Comparison of ENCODE assay signal across 15 cellular contexts in genomic region chr1:101846820-101847219, GRCh38.
DNase-seq lines count a peak whose midpoint lies in the region; ATAC-seq and TF ChIP-seq lines count a peak whose summit lies in the region.
"Had no signal": no experiment of that assay in that cellular context is flagged by ENCODE, and none has a peak within 500 bp of the region (broad histone marks: within the 10 kb centered on the region; RNA-seq: fewer than 3 reads in every experiment).

No MANE protein-coding gene starts in this region.

- H3K9me3 ChIP-seq in ES-I3 (ENCODE audit: control insufficient read depth, insufficient read depth, low read length) (no peaks in the 10 kb centered on the region), neural cell (ENCODE audit: low read length) (no peaks in the 10 kb centered on the region)
- H3K9me3 ChIP-seq: Caco-2, colonic mucosa had no signal

- no peaks in the 10 kb centered on the region for H4K20me1 ChIP-seq in neural cell (ENCODE audit: insufficient read depth)

- H3K9ac ChIP-seq in ES-I3 (ENCODE audit: low read depth, low read length) (peak overlapping the region; percentile 41; the same call in 1 of the 2 replicates), neural cell (ENCODE audit: low read length) (no peak overlapping the region)

- peak; percentile 56 for DNase-seq in NCI-H446 treated with DMSO at 0.1 percent for 48 hours (lab: John Stamatoyannopoulos, UW)
- DNase-seq in epithelial cell of esophagus (ENCODE audit: low read depth), result peak; percentile 2
- DNase-seq in activated naive CD4-positive, alpha-beta T cell treated with anti-CD3 and anti-CD28 coated beads, Interleukin-2, amount 10 ng/mL, durations not matched to agents 7 days and 5 days, result no peak
- no peak for DNase-seq in OCI-M1 (lab: John Stamatoyannopoulos, UW)
- DNase-seq in A172 (ENCODE audit: low spot score), result no peak
- DNase-seq: activated CD4-positive, alpha-beta memory T cell treated with anti-CD3 and anti-CD28 coated beads for 36 hours; Caco-2; colonic mucosa; hypothalamus; NCI-H187 treated with DMSO at 0.1 percent for 48 hours had no signal

- H3K9me2 ChIP-seq in neural cell (ENCODE audit: insufficient read depth, low read length), result no peaks in the 10 kb centered on the region

- no peak overlapping the region for H2AFZ ChIP-seq in neural cell (ENCODE audit: low read depth, low read length)

- H3K9me3 Mint-ChIP-seq in activated naive CD4-positive, alpha-beta T cell treated with anti-CD3 and anti-CD28 coated beads, Interleukin-2, amount 10 ng/mL, durations not matched to agents 7 days and 5 days, result no peaks in the 10 kb centered on the region
- H3K9me3 Mint-ChIP-seq: activated CD4-positive, alpha-beta memory T cell treated with anti-CD3 and anti-CD28 coated beads for 36 hours; activated T-helper 1 cell treated with anti-CD3 and anti-CD28 coated beads, Interleukin-12 subunit alpha, Interleukin-12 subunit beta, Interleukin-2, Interleukin-4 antibody, amounts not matched to agents 30 ng/mL and 10 ng/mL and 1 ng/mL, durations not matched to agents 14 hours and 24 hours and 36 hours; stimulated activated memory B cell treated with anti-CD40 and anti-IgM and Interleukin-4, amounts not matched to agents 10 μg/mL and 1 μg/mL and 100 μg/mL, for 72 hours had no signal

- H3K27ac Mint-ChIP-seq in activated naive CD4-positive, alpha-beta T cell treated with anti-CD3 and anti-CD28 coated beads, Interleukin-2, amount 10 ng/mL, durations not matched to agents 7 days and 5 days, result no peak overlapping the region
- H3K27ac Mint-ChIP-seq: activated CD4-positive, alpha-beta memory T cell treated with anti-CD3 and anti-CD28 coated beads for 36 hours; activated T-helper 1 cell treated with anti-CD3 and anti-CD28 coated beads, Interleukin-12 subunit alpha, Interleukin-12 subunit beta, Interleukin-2, Interleukin-4 antibody, amounts not matched to agents 30 ng/mL and 10 ng/mL and 1 ng/mL, durations not matched to agents 14 hours and 24 hours and 36 hours; stimulated activated memory B cell treated with anti-CD40 and anti-IgM and Interleukin-4, amounts not matched to agents 10 μg/mL and 1 μg/mL and 100 μg/mL, for 72 hours had no signal

- no peak for TF ChIP-seq RAD21 in neural cell (conservative IDR thresholded peaks at IDR 0.05)

- H3K4me2 ChIP-seq in neural cell (ENCODE audit: low read length), result no peak overlapping the region

- no peaks in the 10 kb centered on the region for H3K36me3 ChIP-seq in ES-I3 (ENCODE audit: insufficient read depth, low read length)
- no peaks in the 10 kb centered on the region for H3K36me3 ChIP-seq in neural cell (ENCODE audit: insufficient read depth, low read length)
- H3K36me3 ChIP-seq: colonic mucosa had no signal

- peaks cover 8% of the 10 kb centered on the region; the same call in 1 of the 2 replicates for H3K4me1 ChIP-seq in ES-I3 (ENCODE audit: insufficient read depth, low read length)
- H3K4me1 ChIP-seq: Caco-2, colonic mucosa had no signal

- no peaks in the 10 kb centered on the region for H3K4me1 Mint-ChIP-seq in activated naive CD4-positive, alpha-beta T cell treated with anti-CD3 and anti-CD28 coated beads, Interleukin-2, amount 10 ng/mL, durations not matched to agents 7 days and 5 days
- H3K4me1 Mint-ChIP-seq: stimulated activated memory B cell treated with anti-CD40 and anti-IgM and Interleukin-4, amounts not matched to agents 10 μg/mL and 1 μg/mL and 100 μg/mL, for 72 hours had no signal

- H3K27me3 ChIP-seq in neural cell (ENCODE audit: insufficient read depth, low read depth, low read length), result peaks cover 4% of the 10 kb centered on the region
- H3K27me3 ChIP-seq: colonic mucosa had no signal

- no peak overlapping the region for H3K27ac ChIP-seq in neural cell (ENCODE audit: low read length)
- H3K27ac ChIP-seq: colonic mucosa had no signal

- H3F3A ChIP-seq in neural cell (ENCODE audit: insufficient read depth, low read length, poor library complexity, severe bottlenecking), result no peaks in the 10 kb centered on the region

- no peak for TF ChIP-seq EP300 in neural cell (conservative IDR thresholded peaks at IDR 0.05; ENCODE audit: poor library complexity, severe bottlenecking)

- peaks cover 9% of the 10 kb centered on the region for H3K27me3 Mint-ChIP-seq in activated naive CD4-positive, alpha-beta T cell treated with anti-CD3 and anti-CD28 coated beads, Interleukin-2, amount 10 ng/mL, durations not matched to agents 7 days and 5 days
- H3K27me3 Mint-ChIP-seq: stimulated activated memory B cell treated with anti-CD40 and anti-IgM and Interleukin-4, amounts not matched to agents 10 μg/mL and 1 μg/mL and 100 μg/mL, for 72 hours had no signal

- H3K36me3 Mint-ChIP-seq in activated naive CD4-positive, alpha-beta T cell treated with anti-CD3 and anti-CD28 coated beads, Interleukin-2, amount 10 ng/mL, durations not matched to agents 7 days and 5 days, result no peaks in the 10 kb centered on the region
- H3K36me3 Mint-ChIP-seq: activated CD4-positive, alpha-beta memory T cell treated with anti-CD3 and anti-CD28 coated beads for 36 hours; stimulated activated memory B cell treated with anti-CD40 and anti-IgM and Interleukin-4, amounts not matched to agents 10 μg/mL and 1 μg/mL and 100 μg/mL, for 72 hours had no signal

- CTCF ChIA-PET in activated naive CD4-positive, alpha-beta T cell treated with anti-CD3 and anti-CD28 coated beads, Interleukin-2, amount 10 ng/mL, durations not matched to agents 7 days and 5 days (lab: Charles Lee), result no interaction called here

- H3K4me3 Mint-ChIP-seq in activated naive CD4-positive, alpha-beta T cell treated with anti-CD3 and anti-CD28 coated beads, Interleukin-2, amount 10 ng/mL, durations not matched to agents 7 days and 5 days, result no peak overlapping the region
- H3K4me3 Mint-ChIP-seq: activated CD4-positive, alpha-beta memory T cell treated with anti-CD3 and anti-CD28 coated beads for 36 hours; activated T-helper 1 cell treated with anti-CD3 and anti-CD28 coated beads, Interleukin-12 subunit alpha, Interleukin-12 subunit beta, Interleukin-2, Interleukin-4 antibody, amounts not matched to agents 30 ng/mL and 10 ng/mL and 1 ng/mL, durations not matched to agents 14 hours and 24 hours and 36 hours; stimulated activated memory B cell treated with anti-CD40 and anti-IgM and Interleukin-4, amounts not matched to agents 10 μg/mL and 1 μg/mL and 100 μg/mL, for 72 hours had no signal

- no peak overlapping the region for H3K4me3 ChIP-seq in epithelial cell of esophagus (ENCODE audit: low read length)
- H3K4me3 ChIP-seq in neural cell (ENCODE audit: low read length), result peak overlapping the region; percentile 17
- H3K4me3 ChIP-seq: colonic mucosa had no signal

- H3K79me2 ChIP-seq in neural cell (replicated peaks; ENCODE audit: insufficient read depth, low read length), result no peaks in the 10 kb centered on the region

- no peak for ATAC-seq in GM21423 (IDR thresholded peaks at IDR 0.05; ENCODE audit: unreplicated experiment)
- ATAC-seq: stimulated activated memory B cell treated with anti-CD40 and anti-IgM and Interleukin-4, amounts not matched to agents 10 μg/mL and 1 μg/mL and 100 μg/mL, for 72 hours had no signal

- no peak for TF ChIP-seq CTCF in epithelial cell of esophagus (IDR thresholded peaks at IDR 0.05; ENCODE audit: insufficient read depth, low read depth, low read length, missing control alignments)
- TF ChIP-seq CTCF in neural cell (IDR thresholded peaks at IDR 0.05; ENCODE audit: poor library complexity, severe bottlenecking), result no peak

TF ChIP-seq in neural cell, 6 proteins besides CTCF, POLR2A, EP300 and RAD21:
- TF ChIP-seq SMC3 (conservative IDR thresholded peaks at IDR 0.05; ENCODE audit: poor library complexity) (no peak), EZH2 (IDR thresholded peaks at IDR 0.05; ENCODE audit: borderline replicate concordance, insufficient read depth, low read length, poor library complexity, severe bottlenecking) (no peak), MXI1 (conservative IDR thresholded peaks at IDR 0.05; ENCODE audit: poor library complexity, severe bottlenecking) (no peak), POLR2AphosphoS5 (IDR thresholded peaks at IDR 0.05) (no peak), TAF1 (IDR thresholded peaks at IDR 0.05; ENCODE audit: low read depth) (no peak)
- TF ChIP-seq, protein P1, sequence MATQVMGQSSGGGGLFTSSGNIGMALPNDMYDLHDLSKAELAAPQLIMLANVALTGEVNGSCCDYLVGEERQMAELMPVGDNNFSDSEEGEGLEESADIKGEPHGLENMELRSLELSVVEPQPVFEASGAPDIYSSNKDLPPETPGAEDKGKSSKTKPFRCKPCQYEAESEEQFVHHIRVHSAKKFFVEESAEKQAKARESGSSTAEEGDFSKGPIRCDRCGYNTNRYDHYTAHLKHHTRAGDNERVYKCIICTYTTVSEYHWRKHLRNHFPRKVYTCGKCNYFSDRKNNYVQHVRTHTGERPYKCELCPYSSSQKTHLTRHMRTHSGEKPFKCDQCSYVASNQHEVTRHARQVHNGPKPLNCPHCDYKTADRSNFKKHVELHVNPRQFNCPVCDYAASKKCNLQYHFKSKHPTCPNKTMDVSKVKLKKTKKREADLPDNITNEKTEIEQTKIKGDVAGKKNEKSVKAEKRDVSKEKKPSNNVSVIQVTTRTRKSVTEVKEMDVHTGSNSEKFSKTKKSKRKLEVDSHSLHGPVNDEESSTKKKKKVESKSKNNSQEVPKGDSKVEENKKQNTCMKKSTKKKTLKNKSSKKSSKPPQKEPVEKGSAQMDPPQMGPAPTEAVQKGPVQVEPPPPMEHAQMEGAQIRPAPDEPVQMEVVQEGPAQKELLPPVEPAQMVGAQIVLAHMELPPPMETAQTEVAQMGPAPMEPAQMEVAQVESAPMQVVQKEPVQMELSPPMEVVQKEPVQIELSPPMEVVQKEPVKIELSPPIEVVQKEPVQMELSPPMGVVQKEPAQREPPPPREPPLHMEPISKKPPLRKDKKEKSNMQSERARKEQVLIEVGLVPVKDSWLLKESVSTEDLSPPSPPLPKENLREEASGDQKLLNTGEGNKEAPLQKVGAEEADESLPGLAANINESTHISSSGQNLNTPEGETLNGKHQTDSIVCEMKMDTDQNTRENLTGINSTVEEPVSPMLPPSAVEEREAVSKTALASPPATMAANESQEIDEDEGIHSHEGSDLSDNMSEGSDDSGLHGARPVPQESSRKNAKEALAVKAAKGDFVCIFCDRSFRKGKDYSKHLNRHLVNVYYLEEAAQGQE (IDR thresholded peaks at IDR 0.05; ENCODE audit: borderline replicate concordance), result no peak

Comparison
In these comparisons a context has a peak if more than half of its experiments do, and no peak if none do; other contexts are left out.
1. DNase-seq: peak in NCI-H446 treated with DMSO at 0.1 percent for 48 hours (single experiment) and epithelial cell of esophagus (single experiment); none in activated naive CD4-positive, alpha-beta T cell treated with anti-CD3 and anti-CD28 coated beads, Interleukin-2, amount 10 ng/mL, durations not matched to agents 7 days and 5 days (single experiment), OCI-M1 (single experiment) and A172 (single experiment).